ENCODE assay signal across 2 cellular contexts in the genomic region with DNA sequence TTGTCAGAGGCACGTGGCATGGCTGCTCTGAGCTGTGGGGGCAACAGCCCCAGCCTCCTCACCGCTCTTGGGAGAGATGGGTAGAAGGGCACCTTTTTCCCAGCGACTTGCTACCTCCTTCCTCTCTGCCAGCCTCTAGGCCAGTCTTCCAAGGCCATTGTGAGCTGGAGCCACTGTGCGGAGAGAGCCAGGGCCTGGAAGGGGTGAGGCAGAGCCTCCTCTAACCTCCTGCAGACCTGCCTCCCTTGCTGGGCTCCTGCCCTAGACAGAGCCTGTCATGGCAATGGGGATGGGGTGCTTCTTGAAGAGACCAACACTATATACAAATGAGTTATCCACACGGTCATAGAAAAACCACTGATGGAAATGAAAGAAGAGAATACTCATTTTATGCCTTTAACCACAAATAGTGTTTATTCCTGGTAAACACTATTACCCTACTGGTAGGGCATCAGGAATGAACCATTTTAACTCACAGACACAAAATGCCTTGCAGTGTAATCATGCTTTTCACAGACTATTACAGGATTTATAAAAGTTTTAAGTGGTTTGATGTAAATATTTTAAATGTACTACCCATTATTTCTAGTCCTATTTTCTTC.
TF ChIP-seq lines count a peak whose summit lies in the region.

No MANE protein-coding gene starts in this region.

TF ChIP-seq in GM23338, 12 proteins besides CTCF, POLR2A, EP300 and RAD21:
- TF ChIP-seq STAT1 (IDR thresholded peaks at IDR 0.05; ENCODE audit: unreplicated experiment), result no peak
- TF ChIP-seq REST (IDR thresholded peaks at IDR 0.05; ENCODE audit: unreplicated experiment), result no peak
- TF ChIP-seq ETS1 (IDR thresholded peaks at IDR 0.05), result no peak
- no peak for TF ChIP-seq ZNF114 (CRISPR knock-in tag; IDR thresholded peaks at IDR 0.05)
- TF ChIP-seq ZNF331 (CRISPR knock-in tag; IDR thresholded peaks at IDR 0.05; ENCODE audit: low read depth), result no peak
- no peak for TF ChIP-seq CREB1 (CRISPR knock-in tag; IDR thresholded peaks at IDR 0.05; ENCODE audit: low read depth)
- no peak for TF ChIP-seq EZH2 (IDR thresholded peaks at IDR 0.05; ENCODE audit: low read depth, unreplicated experiment)

TF ChIP-seq in K562, 482 proteins besides CTCF, POLR2A, EP300 and RAD21:
- TF ChIP-seq MTA3 (IDR thresholded peaks at IDR 0.05; ENCODE audit: borderline replicate concordance) (no peak), TCFL5 (CRISPR knock-in tag; conservative IDR thresholded peaks at IDR 0.05) (no peak), TCF15 (CRISPR knock-in tag; IDR thresholded peaks at IDR 0.05) (no peak), SMARCC2 (IDR thresholded peaks at IDR 0.05; ENCODE audit: low read depth) (no peak), ARHGAP35 (IDR thresholded peaks at IDR 0.05; ENCODE audit: partially characterized antibody) (no peak), KLF16 (IDR thresholded peaks at IDR 0.05) (no peak)
